ENCODE assay signal across 10 cellular contexts in genomic region chr7:3089493-3089892, GRCh38. TPM values are rescaled to one million over a fixed set of nuclear protein-coding genes. Genes with fewer than 3 reads are reported as not detected.
DNase-seq lines count a peak whose midpoint lies in the region; ATAC-seq and TF ChIP-seq lines count a peak whose summit lies in the region.
"Had no signal": no experiment of that assay in that cellular context is flagged by ENCODE, and none has a peak within 500 bp of the region (broad histone marks: within the 10 kb centered on the region; RNA-seq: fewer than 3 reads in every experiment).

No MANE protein-coding gene starts in this region.

- H3K4me1 ChIP-seq in breast epithelium: no peaks in the 10 kb centered on the region
- no peaks in the 10 kb centered on the region for H3K4me1 ChIP-seq in gastroesophageal sphincter
- H3K4me1 ChIP-seq in transverse colon: peaks cover 0 to 8% (median 0%) of the 10 kb centered on the region in 4 donors

- H3K9me3 Mint-ChIP-seq in MCF 10A (ENCODE audit: unreplicated experiment): no peaks in the 10 kb centered on the region
- H3K9me3 Mint-ChIP-seq: stimulated activated naive CD8-positive, alpha-beta T cell treated with anti-CD3 and anti-CD28 coated beads, Interleukin-15, Interleukin-2, amounts not matched to agents 100 ng/mL and 50 ng/mL, for 24 hours had no signal

- intact Hi-C loops in MCF 10A (cut with micrococcal nuclease) (no loop called here), breast epithelium (cut with DNase I; ENCODE audit: low total_unique reads) (no loop called here), transverse colon (cut with DNase I; ENCODE audit: low total_unique reads) (no loop called here)

- no peak overlapping the region for H3K27ac Mint-ChIP-seq in MCF 10A (ENCODE audit: low read depth, unreplicated experiment)
- H3K27ac Mint-ChIP-seq: stimulated activated naive CD8-positive, alpha-beta T cell treated with anti-CD3 and anti-CD28 coated beads, Interleukin-15, Interleukin-2, amounts not matched to agents 100 ng/mL and 50 ng/mL, for 24 hours had no signal

- H3K27me3 ChIP-seq in breast epithelium (no peaks in the 10 kb centered on the region), gastroesophageal sphincter (peaks cover 11% of the 10 kb centered on the region), transverse colon (no peaks in the 10 kb centered on the region)

- in situ Hi-C loops in transverse colon (cut with MboI; ENCODE audit: low pct_ligation_motif_present in 1 of 4, low pct_unique_long_range_greater_than_20kb in 1 of 4, low sequenced_read_pairs in 3 of 4): no loop called here

- no peaks in the 10 kb centered on the region for H3K4me1 Mint-ChIP-seq in MCF 10A (ENCODE audit: insufficient read depth, unreplicated experiment)

- 46 to 50% methylated on average over 5 to 11 of the region's 11 CpGs for WGBS in gastroesophageal sphincter (ENCODE audit: low coverage in 1 of 2), 2 donors
- 35 to 72% methylated on average over 5 to 11 of the region's 11 CpGs for WGBS in transverse colon (ENCODE audit: low coverage in 1 of 2), 2 donors

- no peak overlapping the region for H3K4me3 Mint-ChIP-seq in MCF 10A (ENCODE audit: unreplicated experiment)
- H3K4me3 Mint-ChIP-seq: stimulated activated naive CD8-positive, alpha-beta T cell treated with anti-CD3 and anti-CD28 coated beads, Interleukin-15, Interleukin-2, amounts not matched to agents 100 ng/mL and 50 ng/mL, for 24 hours had no signal

- BruUV-seq in MCF 10A (replicated peaks; lab: Mats Ljungman, UMichigan): no TSS peak

- H3K27me3 Mint-ChIP-seq in MCF 10A (ENCODE audit: insufficient read depth, unreplicated experiment): peaks cover 12% of the 10 kb centered on the region
- H3K27me3 Mint-ChIP-seq: stimulated activated naive CD8-positive, alpha-beta T cell treated with anti-CD3 and anti-CD28 coated beads, Interleukin-15, Interleukin-2, amounts not matched to agents 100 ng/mL and 50 ng/mL, for 24 hours had no signal

- CTCF ChIA-PET in MCF 10A (lab: Yijun Ruan, JAX): interaction anchor here (0.6 to 1.8 kb wide), 8 partner anchors 9 to 310 kb away, joined by 3 to 6 read pairs (median 3); no protein-coding TSS in a partner anchor

- no peak for TF ChIP-seq EP300 in gastroesophageal sphincter (IDR thresholded peaks at IDR 0.05)
- no peak for TF ChIP-seq EP300 in transverse colon (IDR thresholded peaks at IDR 0.05; ENCODE audit: low read depth)

- H3K36me3 ChIP-seq in breast epithelium: no peaks in the 10 kb centered on the region
- no peaks in the 10 kb centered on the region for H3K36me3 ChIP-seq in gastroesophageal sphincter
- H3K36me3 ChIP-seq in transverse colon: no peaks in the 10 kb centered on the region

- no peaks in the 10 kb centered on the region for H3K36me3 Mint-ChIP-seq in MCF 10A (ENCODE audit: insufficient read depth, unreplicated experiment)

- TF ChIP-seq CTCF in MCF 10A (IDR thresholded peaks at IDR 0.05; ENCODE audit: unreplicated experiment) (peak; percentile 20), breast epithelium (IDR thresholded peaks at IDR 0.05) (no peak), gastroesophageal sphincter (IDR thresholded peaks at IDR 0.05) (peak in 3 of 4 experiments; percentile 13 to 31 (median 21)), transverse colon (IDR thresholded peaks at IDR 0.05) (peak in 3 of 5 experiments; percentile 23 to 29 (median 25))

- DNase-seq in MCF 10A (ENCODE audit: unreplicated experiment): peak; percentile 21
- no peak for DNase-seq in breast epithelium (ENCODE audit: low spot score in 2 of 2)
- peak; percentile 48 for DNase-seq in RPMI7951 (ENCODE audit: low read depth)
- no peak for DNase-seq in transverse colon
- DNase-seq in AG20443 (ENCODE audit: low spot score): no peak
- no peak for DNase-seq in activated T-cell treated with anti-CD3 and anti-CD28 coated beads, Interleukin-2, amount 50 U/mL, for 48 hours
- DNase-seq in NK-92 (lab: John Stamatoyannopoulos, UW; ENCODE audit: unreplicated experiment): no peak
- DNase-seq: activated T-cell treated with anti-CD3 and anti-CD28 coated beads for 4 hours had no signal

- ATAC-seq in gastroesophageal sphincter: no peak

- H3K27ac ChIP-seq in breast epithelium (no peak overlapping the region), gastroesophageal sphincter (no peak overlapping the region), transverse colon (no peak overlapping the region)

- H3K9me3 ChIP-seq in breast epithelium (no peaks in the 10 kb centered on the region), gastroesophageal sphincter (peaks cover 0 to 5% (median 0%) of the 10 kb centered on the region in 3 donors), transverse colon (no peaks in the 10 kb centered on the region)

- TF ChIP-seq POLR2A in breast epithelium (IDR thresholded peaks at IDR 0.05) (no peak), gastroesophageal sphincter (IDR thresholded peaks at IDR 0.05) (no peak), transverse colon (IDR thresholded peaks at IDR 0.05) (no peak)

- POLR2A ChIA-PET in MCF 10A (lab: Yijun Ruan, JAX): no interaction called here

- no peak overlapping the region for H3K4me3 ChIP-seq in breast epithelium
- H3K4me3 ChIP-seq in gastroesophageal sphincter: no peak overlapping the region
- H3K4me3 ChIP-seq in transverse colon: no peak overlapping the region

RNA-seq across cellular contexts. Expression of gene CARD11, which starts 45.8 kb away (rescaled TPM):
- total RNA-seq in MCF 10A (2022) (not detected in 2 replicates), breast epithelium (1 to 10 TPM in 2 of 3 donors, under 1 TPM in 1; 0.80 to 2.9 (median 2.0) TPM), gastroesophageal sphincter (under 1 TPM; 0.27 to 0.67 (median 0.45) TPM), transverse colon (10 to 100 TPM in 1 of 4 donors, 1 to 10 TPM in 2, under 1 TPM in 1; 0.96 to 47.5 (median 6.6) TPM)
- total RNA-seq in RPMI7951 (2014; rRNA removed; shearing (Covaris generic)): under 0.01 TPM in 1 of 2 replicates, not detected in the other

Comparison
In these comparisons a context has a peak if more than half of its experiments do, and no peak if none do; other contexts are left out.
1. DNase-seq: peak in MCF 10A (single experiment) and RPMI7951 (single experiment); none in breast epithelium (0 of 2), transverse colon (single experiment), AG20443 (single experiment), activated T-cell treated with anti-CD3 and anti-CD28 coated beads, Interleukin-2, amount 50 U/mL, for 48 hours (0 of 2) and NK-92 (single experiment).
2. CTCF ChIP-seq: peak in MCF 10A (single experiment), gastroesophageal sphincter (3 of 4) and transverse colon (3 of 5); none in breast epithelium (0 of 3).